Comparison of ENCODE assay signal across 8 cellular contexts in genomic region chr19:21835810-21836444, GRCh38. TPM values are rescaled to one million over a fixed set of nuclear protein-coding genes. Genes with fewer than 3 reads are reported as not detected.
A peak's percentile ranks its signal among the peaks of the same experiment; 100 is the strongest.
DNase-seq lines count a peak whose midpoint lies in the region; ATAC-seq and TF ChIP-seq lines count a peak whose summit lies in the region.

Gene ZNF43 (minus strand): TSS chr19:21836182. CDS start chr19:21836038, 144 bp downstream.

- peaks cover 14% of the 10 kb centered on the region for H3K4me1 Mint-ChIP-seq in T-helper 1 cell treated with Interleukin-12 subunit alpha and Interleukin-12 subunit beta and Interleukin-4 antibody, amounts not matched to agents 30 μg/mL and 1 μg/mL, for 36 hours (ENCODE audit: low read depth)

- H3K4me1 ChIP-seq in left ventricle myocardium inferior (peaks cover 17% of the 10 kb centered on the region), upper lobe of left lung (peaks cover 4 to 11% (median 7%) of the 10 kb centered on the region in 4 donors)

- H3K4me3 ChIP-seq in MG63 (peak within 1 kb of the TSS; percentile 35), left ventricle myocardium inferior (peak within 1 kb of the TSS; percentile 78), upper lobe of left lung (peak within 1 kb of the TSS; percentile 58 to 74 (median 66))

- no peaks in the 10 kb centered on the region for H3K9me3 ChIP-seq in MG63
- H3K9me3 ChIP-seq in left ventricle myocardium inferior (replicated peaks), result peaks cover 18% of the 10 kb centered on the region
- H3K9me3 ChIP-seq in upper lobe of left lung, result peaks cover 0 to 9% (median 4%) of the 10 kb centered on the region in 4 donors

- TF ChIP-seq EP300 in upper lobe of left lung (IDR thresholded peaks at IDR 0.05), result no peak

- WGBS in upper lobe of left lung, 2 donors, result 0 to 1% methylated on average over 3 to 26 of the region's 29 CpGs

- peaks cover 65% of the 10 kb centered on the region for H3K36me3 Mint-ChIP-seq in T-helper 1 cell treated with Interleukin-12 subunit alpha and Interleukin-12 subunit beta and Interleukin-4 antibody, amounts not matched to agents 30 μg/mL and 1 μg/mL, for 36 hours (ENCODE audit: low read depth)

- TF ChIP-seq CTCF in left ventricle myocardium inferior (IDR thresholded peaks at IDR 0.05; ENCODE audit: borderline replicate concordance) (no peak), upper lobe of left lung (IDR thresholded peaks at IDR 0.05) (no peak)

- TF ChIP-seq POLR2A in upper lobe of left lung (IDR thresholded peaks at IDR 0.05), result peak; percentile 57 to 91 (median 90)

- intact Hi-C loops in left ventricle myocardium inferior (cut with micrococcal nuclease) (no loop called here), posterior vena cava (cut with DNase I) (no loop called here)

- H3K36me3 ChIP-seq in MG63, result no peaks in the 10 kb centered on the region
- H3K36me3 ChIP-seq in left ventricle myocardium inferior, result peaks cover 11% of the 10 kb centered on the region
- peaks cover 0 to 10% (median 8%) of the 10 kb centered on the region in 4 donors for H3K36me3 ChIP-seq in upper lobe of left lung

- ATAC-seq in GM21717 (IDR thresholded peaks at IDR 0.05; ENCODE audit: unreplicated experiment) (peak; percentile 97), upper lobe of left lung (ENCODE audit: low FRiP score in 2 of 2) (peak; percentile 99)

- peak within 1 kb of the TSS; percentile 84 for H3K27ac ChIP-seq in angular gyrus (ENCODE audit: low read depth, low read length)
- H3K27ac ChIP-seq in left ventricle myocardium inferior (replicated peaks), result peak within 1 kb of the TSS; percentile 93
- peak within 1 kb of the TSS; percentile 91 to 93 (median 92) for H3K27ac ChIP-seq in upper lobe of left lung

- H3K27ac Mint-ChIP-seq in T-helper 1 cell treated with Interleukin-12 subunit alpha and Interleukin-12 subunit beta and Interleukin-4 antibody, amounts not matched to agents 30 μg/mL and 1 μg/mL, for 36 hours, result peak within 1 kb of the TSS; percentile 99

- peak within 1 kb of the TSS; percentile 98 for H3K4me3 Mint-ChIP-seq in T-helper 1 cell treated with Interleukin-12 subunit alpha and Interleukin-12 subunit beta and Interleukin-4 antibody, amounts not matched to agents 30 μg/mL and 1 μg/mL, for 36 hours

- H3K27me3 ChIP-seq in MG63 (no peaks in the 10 kb centered on the region), left ventricle myocardium inferior (ENCODE audit: low read depth) (no peaks in the 10 kb centered on the region), upper lobe of left lung (no peaks in the 10 kb centered on the region)

- DNase-seq in DMS53 (lab: John Stamatoyannopoulos, UW) (peak; percentile 97), MG63 (peak; percentile 66), left ventricle myocardium inferior (peak; percentile 98), posterior vena cava (ENCODE audit: low spot score) (peak; percentile 99), upper lobe of left lung (peak; percentile 87 to 97)

- no peaks in the 10 kb centered on the region for H3K27me3 Mint-ChIP-seq in T-helper 1 cell treated with Interleukin-12 subunit alpha and Interleukin-12 subunit beta and Interleukin-4 antibody, amounts not matched to agents 30 μg/mL and 1 μg/mL, for 36 hours (ENCODE audit: low read depth)

- peaks cover 47% of the 10 kb centered on the region for H3K9me3 Mint-ChIP-seq in T-helper 1 cell treated with Interleukin-12 subunit alpha and Interleukin-12 subunit beta and Interleukin-4 antibody, amounts not matched to agents 30 μg/mL and 1 μg/mL, for 36 hours

RNA-seq across cellular contexts. Expression of gene ZNF43, which starts in this region (rescaled TPM):
- 0.99 and 1.0 TPM in 2 replicates for total RNA-seq in MG63 (2014; rRNA removed; shearing (Covaris generic); ENCODE audit: low replicate concordance)
- 5.1 TPM for total RNA-seq in left ventricle myocardium inferior
- 10 to 100 TPM; 12.3 to 13.9 TPM for total RNA-seq in posterior vena cava
- total RNA-seq in upper lobe of left lung, result 10 to 100 TPM in 5 of 6 donors, 1 to 10 TPM in 1; 8.8 to 35.6 (median 11.6) TPM

Comparison
In these comparisons a context has a peak if more than half of its experiments do, and no peak if none do; other contexts are left out.
1. Peak in every context shown above with its lines: DNase-seq, ATAC-seq, H3K4me3 ChIP-seq and H3K27ac ChIP-seq.